ENCODE assay signal across 1 cellular context in genomic region chr1:2528611-2528965, GRCh38.
TF ChIP-seq lines count a peak whose summit lies in the region.

No MANE protein-coding gene starts in this region.

TF ChIP-seq in GM23338, 12 proteins besides CTCF, POLR2A, EP300 and RAD21:
- TF ChIP-seq REST (IDR thresholded peaks at IDR 0.05; ENCODE audit: unreplicated experiment): no peak
- TF ChIP-seq STAT1 (IDR thresholded peaks at IDR 0.05; ENCODE audit: unreplicated experiment): no peak
- TF ChIP-seq POLR2AphosphoS5 (IDR thresholded peaks at IDR 0.05; ENCODE audit: low read depth): no peak
- TF ChIP-seq ZNF331 (CRISPR knock-in tag; IDR thresholded peaks at IDR 0.05; ENCODE audit: low read depth): no peak
- TF ChIP-seq ZNF462 (CRISPR knock-in tag; IDR thresholded peaks at IDR 0.05): no peak
- TF ChIP-seq ZNF114 (CRISPR knock-in tag; IDR thresholded peaks at IDR 0.05): no peak
TF ChIP-seq in GM23338: peak in this region for 0.
